ENCODE assay signal across 30 cellular contexts in the genomic region with DNA sequence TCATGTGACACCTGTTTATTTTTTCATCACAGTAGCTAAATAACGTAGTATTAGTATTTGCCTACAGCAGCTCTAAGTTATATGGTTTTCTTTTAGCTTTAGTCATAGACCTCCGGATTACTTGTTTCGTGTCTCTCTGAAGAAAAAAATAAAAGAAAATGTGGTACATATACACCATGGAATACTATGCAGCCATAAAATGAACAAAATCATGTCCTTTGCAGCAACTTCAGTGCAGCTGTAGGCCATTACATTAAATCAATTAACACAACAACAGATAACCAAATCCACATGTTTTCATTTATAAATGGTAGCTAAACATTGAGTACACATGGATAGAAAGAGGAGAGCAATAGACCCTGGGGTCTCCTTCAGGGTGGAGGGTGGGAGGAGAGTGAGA.
"Had no signal": no experiment of that assay in that cellular context is flagged by ENCODE, and none has a peak within 500 bp of the region (broad histone marks: within the 10 kb centered on the region; RNA-seq: fewer than 3 reads in every experiment).

No MANE protein-coding gene starts in this region.

- H3K36me3 Mint-ChIP-seq: activated naive CD8-positive, alpha-beta T cell treated with anti-CD3 and anti-CD28 coated beads, Interleukin-2, amount 10 ng/mL, durations not matched to agents 7 days and 5 days had no signal

- H3K27me3 Mint-ChIP-seq: activated CD4-positive, alpha-beta T cell treated with anti-CD3 and anti-CD28 coated beads for 36 hours; activated CD4-positive, alpha-beta T cell treated with anti-CD3 and anti-CD28 coated beads, Interleukin-2, amount 10 ng/mL, durations not matched to agents 7 days and 5 days; activated naive CD4-positive, alpha-beta T cell treated with anti-CD3 and anti-CD28 coated beads, Interleukin-2, amount 50 U/mL, for 24 hours; activated naive CD8-positive, alpha-beta T cell treated with anti-CD3 and anti-CD28 coated beads, Interleukin-2, amount 10 ng/mL, durations not matched to agents 7 days and 5 days; activated T-cell treated with anti-CD3 and anti-CD28 coated beads, Interleukin-2, amount 50 U/mL, for 24 hours had no signal

- H3K27me3 ChIP-seq: ascending aorta, body of pancreas, breast epithelium, SJCRH30 had no signal

- H3K36me3 ChIP-seq: ascending aorta, breast epithelium, SJCRH30 had no signal

- ATAC-seq: activated CD4-positive, alpha-beta T cell treated with anti-CD3 and anti-CD28 coated beads for 36 hours; activated CD4-positive, CD25-positive, alpha-beta regulatory T cell treated with anti-CD3 and anti-CD28 coated beads, Interleukin-2, amount 50 U/mL, for 24 hours; activated CD8-positive, alpha-beta T cell treated with anti-CD3 and anti-CD28 coated beads, Interleukin-2, amount 10 ng/mL, durations not matched to agents 7 days and 5 days; body of pancreas; Panc1; WTC11 had no signal

- H3K9me3 Mint-ChIP-seq: activated naive CD4-positive, alpha-beta T cell treated with anti-CD3 and anti-CD28 coated beads, Interleukin-2, amount 50 U/mL, for 24 hours; activated naive CD8-positive, alpha-beta T cell treated with anti-CD3 and anti-CD28 coated beads, Interleukin-2, amount 10 ng/mL, durations not matched to agents 7 days and 5 days; activated T-helper 2 cell treated with anti-CD3 and anti-CD28 coated beads, Interferon-gamma antibody, Interleukin-2, Interleukin-4, amounts not matched to agents 10 μg/mL and 5 μg/mL and 100 μg/mL, durations not matched to agents 14 hours and 24 hours and 36 hours; T-helper 1 cell treated with Interleukin-12 subunit alpha and Interleukin-12 subunit beta and Interleukin-4 antibody, amounts not matched to agents 30 μg/mL and 1 μg/mL, for 36 hours had no signal

- H3K27ac Mint-ChIP-seq: activated CD4-positive, alpha-beta T cell treated with anti-CD3 and anti-CD28 coated beads for 36 hours; activated CD4-positive, alpha-beta T cell treated with anti-CD3 and anti-CD28 coated beads, Interleukin-2, amount 10 ng/mL, durations not matched to agents 7 days and 5 days; activated CD8-positive, alpha-beta T cell treated with anti-CD3 and anti-CD28 coated beads, Interleukin-2, amount 10 ng/mL, durations not matched to agents 7 days and 5 days; activated naive CD4-positive, alpha-beta T cell treated with anti-CD3 and anti-CD28 coated beads, Interleukin-2, amount 50 U/mL, for 24 hours; activated naive CD8-positive, alpha-beta T cell treated with anti-CD3 and anti-CD28 coated beads, Interleukin-2, amount 10 ng/mL, durations not matched to agents 7 days and 5 days; activated T-cell treated with anti-CD3 and anti-CD28 coated beads, Interleukin-2, amount 50 U/mL, for 24 hours; activated T-helper 2 cell treated with anti-CD3 and anti-CD28 coated beads, Interferon-gamma antibody, Interleukin-2, Interleukin-4, amounts not matched to agents 10 μg/mL and 5 μg/mL and 100 μg/mL, durations not matched to agents 14 hours and 24 hours and 36 hours; T-helper 1 cell treated with Interleukin-12 subunit alpha and Interleukin-12 subunit beta and Interleukin-4 antibody, amounts not matched to agents 30 μg/mL and 1 μg/mL, for 36 hours; T-helper 2 cell treated with Interferon-gamma antibody and Interleukin-4, amounts not matched to agents 5 μg/mL and 100 μg/mL, for 36 hours; WTC11 had no signal

- H3K27ac ChIP-seq: ascending aorta, body of pancreas, breast epithelium had no signal

- DNase-seq: activated CD4-positive, alpha-beta T cell treated with anti-CD3 and anti-CD28 coated beads for 36 hours; activated CD4-positive, alpha-beta T cell treated with anti-CD3 and anti-CD28 coated beads, Interleukin-2, amount 10 ng/mL, durations not matched to agents 7 days and 5 days; activated CD4-positive, alpha-beta T cell treated with anti-CD3 and anti-CD28 coated beads, Interleukin-2, amount 50 U/mL, for 48 hours; activated CD8-positive, alpha-beta T cell treated with anti-CD3 and anti-CD28 coated beads, Interleukin-2, amount 10 ng/mL, durations not matched to agents 7 days and 5 days; activated gamma-delta T cell; activated naive CD4-positive, alpha-beta T cell treated with Interleukin-2 at 50 U/mL for 16 hours; activated naive CD8-positive, alpha-beta T cell treated with anti-CD3 and anti-CD28 coated beads, Interleukin-2, amount 10 ng/mL, durations not matched to agents 7 days and 5 days; activated T-cell treated with anti-CD3 and anti-CD28 coated beads, Interleukin-2, amount 50 U/mL, for 24 hours; amygdala; body of pancreas; cerebellar nuclear complex; Karpas-422; KBM-7; NCI-H1105; NCI-H1417 treated with DMSO at 0.1 percent for 48 hours; NCI-H1694; NCI-H2029; NCI-H345; NCI-H524 treated with DMSO at 0.1 percent for 48 hours; SHP77; SJCRH30 had no signal

- H3K4me3 ChIP-seq: ascending aorta, body of pancreas, breast epithelium, SJCRH30 had no signal

- H3K4me3 Mint-ChIP-seq: activated CD4-positive, alpha-beta T cell treated with anti-CD3 and anti-CD28 coated beads for 36 hours; activated CD4-positive, alpha-beta T cell treated with anti-CD3 and anti-CD28 coated beads, Interleukin-2, amount 10 ng/mL, durations not matched to agents 7 days and 5 days; activated CD8-positive, alpha-beta T cell treated with anti-CD3 and anti-CD28 coated beads, Interleukin-2, amount 10 ng/mL, durations not matched to agents 7 days and 5 days; activated naive CD4-positive, alpha-beta T cell treated with anti-CD3 and anti-CD28 coated beads, Interleukin-2, amount 50 U/mL, for 24 hours; activated naive CD8-positive, alpha-beta T cell treated with anti-CD3 and anti-CD28 coated beads, Interleukin-2, amount 10 ng/mL, durations not matched to agents 7 days and 5 days; activated T-cell treated with anti-CD3 and anti-CD28 coated beads, Interleukin-2, amount 50 U/mL, for 24 hours; T-helper 1 cell treated with Interleukin-12 subunit alpha and Interleukin-12 subunit beta and Interleukin-4 antibody, amounts not matched to agents 30 μg/mL and 1 μg/mL, for 36 hours; T-helper 2 cell treated with Interferon-gamma antibody and Interleukin-4, amounts not matched to agents 5 μg/mL and 100 μg/mL, for 36 hours; WTC11 had no signal

- H3K4me1 ChIP-seq: ascending aorta, breast epithelium had no signal

- H3K4me1 Mint-ChIP-seq: activated CD4-positive, alpha-beta T cell treated with anti-CD3 and anti-CD28 coated beads for 36 hours; activated CD4-positive, alpha-beta T cell treated with anti-CD3 and anti-CD28 coated beads, Interleukin-2, amount 10 ng/mL, durations not matched to agents 7 days and 5 days; activated naive CD4-positive, alpha-beta T cell treated with anti-CD3 and anti-CD28 coated beads, Interleukin-2, amount 50 U/mL, for 24 hours; activated naive CD8-positive, alpha-beta T cell treated with anti-CD3 and anti-CD28 coated beads, Interleukin-2, amount 10 ng/mL, durations not matched to agents 7 days and 5 days had no signal

- H3K9me3 ChIP-seq: body of pancreas, breast epithelium had no signal
